In the genomic region with DNA sequence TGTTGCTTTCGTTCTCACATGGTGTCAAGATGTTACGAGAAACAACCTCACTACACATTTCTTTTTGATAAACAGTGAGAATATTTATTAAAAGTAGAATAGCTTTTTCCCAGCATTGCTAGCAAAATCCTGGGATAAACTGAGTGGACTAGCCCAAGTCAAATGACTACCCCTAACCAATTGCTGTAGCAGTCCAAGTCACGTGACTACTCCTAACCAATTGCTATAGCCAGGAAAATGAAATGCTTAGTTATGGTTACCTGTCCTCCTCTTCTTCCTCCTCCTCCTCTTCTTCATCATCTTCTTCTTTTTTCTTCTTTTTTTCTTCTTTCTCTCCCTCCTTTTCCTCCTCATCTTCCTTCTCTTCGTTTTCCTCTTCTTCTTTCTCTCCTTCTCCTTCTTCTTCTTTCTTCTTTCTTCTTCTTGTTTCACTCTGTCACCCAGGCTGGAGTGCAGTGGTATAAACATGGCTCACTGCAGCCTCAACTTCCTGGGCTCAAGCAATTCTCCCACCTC, we compare ENCODE assay signal across 26 cellular contexts.
"Had no signal": no experiment of that assay in that cellular context is flagged by ENCODE, and none has a peak within 500 bp of the region (broad histone marks: within the 10 kb centered on the region; RNA-seq: fewer than 3 reads in every experiment).

No MANE protein-coding gene starts in this region.

- H3K27ac ChIP-seq: coronary artery, dorsolateral prefrontal cortex, epithelial cell of prostate, esophagus squamous epithelium, gastrocnemius medialis, heart right ventricle, left lung, lower lobe of right lung had no signal

- DNase-seq: dermis blood vessel endothelial cell; dorsolateral prefrontal cortex; effector CD4-positive, alpha-beta T cell; effector memory CD4-positive, alpha-beta T cell; erythroblast; esophagus squamous epithelium; foreskin fibroblast; foreskin melanocyte; gastrocnemius medialis; glutamatergic neuron; head of caudate nucleus; heart right ventricle; hippocampal formation; left cardiac atrium; left lung; left ventricle myocardium superior; lower lobe of right lung; mesenchymal stem cell; mucosa of descending colon; naive B cell had no signal

- H3K4me3 ChIP-seq: coronary artery, dorsolateral prefrontal cortex, esophagus squamous epithelium, gastrocnemius medialis, heart right ventricle, left lung, lower lobe of right lung, mucosa of descending colon had no signal

- H3K9me3 ChIP-seq: esophagus squamous epithelium, gastrocnemius medialis, heart right ventricle, left lung, lower lobe of right lung, mucosa of descending colon had no signal

- H3K36me3 ChIP-seq: esophagus squamous epithelium, gastrocnemius medialis, heart right ventricle, left lung, lower lobe of right lung had no signal

- FAIRE-seq: colon, islet of Langerhans, keratinocyte had no signal

- H3K4me1 ChIP-seq: esophagus squamous epithelium, gastrocnemius medialis, left lung, lower lobe of right lung had no signal

- H3K27me3 ChIP-seq: dorsolateral prefrontal cortex, esophagus squamous epithelium, gastrocnemius medialis, heart right ventricle, left lung had no signal

- ATAC-seq: esophagus mucosa, gastrocnemius medialis, heart right ventricle, left cardiac atrium, left lung, left ventricle myocardium superior, lower lobe of right lung, mucosa of descending colon had no signal
